In genomic region chr17:82205720-82206508, GRCh38 we compare ENCODE assay signal across 8 cellular contexts. TPM values are rescaled to one million over a fixed set of nuclear protein-coding genes. Genes with fewer than 3 reads are reported as not detected.
DNase-seq lines count a peak whose midpoint lies in the region; ATAC-seq and TF ChIP-seq lines count a peak whose summit lies in the region.

No MANE protein-coding gene starts in this region.

- H3K27me3 Mint-ChIP-seq in activated T-cell treated with anti-CD3 and anti-CD28 coated beads, Interleukin-2, amount 50 U/mL, for 4 hours (ENCODE audit: low read depth) = no peaks in the 10 kb centered on the region
- no peaks in the 10 kb centered on the region for H3K27me3 Mint-ChIP-seq in stimulated activated naive CD8-positive, alpha-beta T cell treated with anti-CD3 and anti-CD28 coated beads, Interleukin-15, Interleukin-2, amounts not matched to agents 100 ng/mL and 50 ng/mL, for 24 hours

- POLR2A ChIA-PET in A673 (lab: Charles Lee; ENCODE audit: low non-redundant PET) = interaction anchor here (0.5 kb wide), 1 partner anchor 315 kb away, joined by 4 read pairs; no protein-coding TSS in a partner anchor
- POLR2A ChIA-PET in PC-9 (lab: Charles Lee; ENCODE audit: unreplicated experiment) = interaction anchor here (0.6 to 1.2 kb wide), 6 partner anchors 9 to 128 kb away, joined by 3 to 15 read pairs (median 8); partner anchors contain the start of gene SECTM1

- H3K36me3 Mint-ChIP-seq in activated T-cell treated with anti-CD3 and anti-CD28 coated beads, Interleukin-2, amount 50 U/mL, for 4 hours (ENCODE audit: insufficient read depth) = peaks cover 4% of the 10 kb centered on the region
- H3K36me3 Mint-ChIP-seq in stimulated activated naive CD8-positive, alpha-beta T cell treated with anti-CD3 and anti-CD28 coated beads, Interleukin-15, Interleukin-2, amounts not matched to agents 100 ng/mL and 50 ng/mL, for 24 hours (ENCODE audit: low read depth) = peaks cover 8% of the 10 kb centered on the region

- H3K27ac ChIP-seq in A673 (ENCODE audit: low read depth, low read length, poor library complexity, severe bottlenecking) (peak overlapping the region; percentile 16), KMS-11 (peak overlapping the region; percentile 52), PC-9 (peak overlapping the region; percentile 82), esophagus (ENCODE audit: low read depth in 2 of 2, low read length in 1 of 2) (peak overlapping the region; percentile 83 to 94)

- H3K4me1 ChIP-seq in A673 (ENCODE audit: insufficient read depth, low read length, poor library complexity, severe bottlenecking) (peaks cover 9% of the 10 kb centered on the region), KMS-11 (ENCODE audit: low read depth, poor library complexity, severe bottlenecking) (peaks cover 15% of the 10 kb centered on the region), PC-9 (replicated peaks; ENCODE audit: insufficient read depth) (peaks cover 28% of the 10 kb centered on the region), esophagus (ENCODE audit: control insufficient read depth in 2 of 2, insufficient read depth in 2 of 2, low read length in 1 of 2) (peaks cover 2 to 5% of the 10 kb centered on the region in 2 donors)

- H3K79me2 ChIP-seq in KMS-11 (ENCODE audit: insufficient read depth, low read depth) (no peaks in the 10 kb centered on the region), PC-9 (ENCODE audit: low read depth) (peaks cover 4% of the 10 kb centered on the region; the same call in 1 of the 2 replicates)

- peak overlapping the region; percentile 58 for H3K4me3 Mint-ChIP-seq in activated T-cell treated with anti-CD3 and anti-CD28 coated beads, Interleukin-2, amount 50 U/mL, for 4 hours
- peak overlapping the region; percentile 48 for H3K4me3 Mint-ChIP-seq in stimulated activated naive CD8-positive, alpha-beta T cell treated with anti-CD3 and anti-CD28 coated beads, Interleukin-15, Interleukin-2, amounts not matched to agents 100 ng/mL and 50 ng/mL, for 24 hours

- H3K4me1 Mint-ChIP-seq in activated T-cell treated with anti-CD3 and anti-CD28 coated beads, Interleukin-2, amount 50 U/mL, for 4 hours (ENCODE audit: low read depth) = peaks cover 49% of the 10 kb centered on the region
- H3K4me1 Mint-ChIP-seq in stimulated activated naive CD8-positive, alpha-beta T cell treated with anti-CD3 and anti-CD28 coated beads, Interleukin-15, Interleukin-2, amounts not matched to agents 100 ng/mL and 50 ng/mL, for 24 hours (ENCODE audit: low read depth) = peaks cover 68% of the 10 kb centered on the region

- H3K9ac ChIP-seq in KMS-11 = peak overlapping the region; percentile 38; the same call in 1 of the 2 replicates

- intact Hi-C loops in A673 (cut with micrococcal nuclease; ENCODE audit: unreplicated experiment) = no loop called here
- intact Hi-C loops in PC-9 (cut with micrococcal nuclease; ENCODE audit: unreplicated experiment) = loop anchor here (1.0 to 5.0 kb wide), 2 partner anchors 23 to 36 kb away; partner anchors contain the start of gene SLC16A3

- no peaks in the 10 kb centered on the region for H3K9me3 ChIP-seq in A673 (ENCODE audit: low read depth, low read length, poor library complexity, severe bottlenecking)
- H3K9me3 ChIP-seq in PC-9 (ENCODE audit: insufficient read depth, low read depth) = no peaks in the 10 kb centered on the region
- no peaks in the 10 kb centered on the region for H3K9me3 ChIP-seq in esophagus (ENCODE audit: control insufficient read depth in 2 of 2, insufficient read depth in 1 of 2, low read depth in 1 of 2, low read length in 1 of 2)

- no peaks in the 10 kb centered on the region for H3K9me3 Mint-ChIP-seq in activated T-cell treated with anti-CD3 and anti-CD28 coated beads, Interleukin-2, amount 50 U/mL, for 4 hours
- H3K9me3 Mint-ChIP-seq in stimulated activated naive CD8-positive, alpha-beta T cell treated with anti-CD3 and anti-CD28 coated beads, Interleukin-15, Interleukin-2, amounts not matched to agents 100 ng/mL and 50 ng/mL, for 24 hours = no peaks in the 10 kb centered on the region

- no peaks in the 10 kb centered on the region for H3K27me3 ChIP-seq in A673 (replicated peaks; ENCODE audit: insufficient read depth, low read depth, low read length, poor library complexity)
- H3K27me3 ChIP-seq in KMS-11 (ENCODE audit: insufficient read depth, low read depth) = no peaks in the 10 kb centered on the region
- H3K27me3 ChIP-seq in PC-9 (ENCODE audit: insufficient read depth, low read depth) = no peaks in the 10 kb centered on the region
- no peaks in the 10 kb centered on the region for H3K27me3 ChIP-seq in esophagus (ENCODE audit: control insufficient read depth in 1 of 2, insufficient read depth in 2 of 2, low read length in 2 of 2)

- TF ChIP-seq CTCF in A673 (conservative IDR thresholded peaks at IDR 0.05; ENCODE audit: low read depth, low read length) (peak; percentile 91), KMS-11 (conservative IDR thresholded peaks at IDR 0.05; ENCODE audit: low read depth, low read length) (peak; percentile 96), PC-9 (conservative IDR thresholded peaks at IDR 0.05) (peak; percentile 87)

- CTCF ChIA-PET in A673 (lab: Charles Lee) (interaction anchor here (0.6 to 1.0 kb wide), 5 partner anchors 8 to 230 kb away, joined by 3 to 4 read pairs (median 3); no protein-coding TSS in a partner anchor), PC-9 (lab: Charles Lee) (interaction anchor here (0.7 to 1.2 kb wide), 5 partner anchors 28 to 994 kb away, joined by 3 to 9 read pairs (median 3); no protein-coding TSS in a partner anchor)

- no peaks in the 10 kb centered on the region for H3K9me2 ChIP-seq in PC-9 (ENCODE audit: insufficient read depth)

- ATAC-seq in GM18870 (IDR thresholded peaks at IDR 0.05; ENCODE audit: unreplicated experiment) = peak; percentile 50
- peak; percentile 67 to 72 for ATAC-seq in activated T-cell treated with anti-CD3 and anti-CD28 coated beads, Interleukin-2, amount 50 U/mL, for 4 hours

- H3K4me3 ChIP-seq in A673 (ENCODE audit: low read depth, low read length, poor library complexity, severe bottlenecking) (no peak overlapping the region), KMS-11 (IDR thresholded peaks at IDR 0.05; ENCODE audit: insufficient read depth, low read depth, low read length) (no peak overlapping the region), PC-9 (peak overlapping the region; percentile 13; the same call in 1 of the 2 replicates), esophagus (ENCODE audit: low read depth in 1 of 2, low read length in 2 of 2) (no peak overlapping the region)

- WGBS in esophagus, 2 donors = 12 to 13% methylated on average over 21 of the region's 21 CpGs

- H3K27ac Mint-ChIP-seq in stimulated activated naive CD8-positive, alpha-beta T cell treated with anti-CD3 and anti-CD28 coated beads, Interleukin-15, Interleukin-2, amounts not matched to agents 100 ng/mL and 50 ng/mL, for 24 hours = peak overlapping the region; percentile 78

- BruUV-seq in A673 (replicated peaks; lab: Mats Ljungman, UMichigan) (no TSS peak), PC-9 (replicated peaks; lab: Mats Ljungman, UMichigan) (TSS peak; percentile 50)

- DNase-seq in A673 (ENCODE audit: low spot score) = peak; percentile 91
- peak; percentile 83 to 92 for DNase-seq in PC-9
- DNase-seq in activated T-cell treated with anti-CD3 and anti-CD28 coated beads, Interleukin-2, amount 50 U/mL, for 4 hours = peak; percentile 65
- DNase-seq in myocyte (ENCODE audit: low read depth) = peak; percentile 77

- H2AFZ ChIP-seq in KMS-11 (ENCODE audit: low read depth) (peak overlapping the region; percentile 79), PC-9 (peak overlapping the region; percentile 36; the same call in 1 of the 2 replicates)

- H3K4me2 ChIP-seq in KMS-11 = peak overlapping the region; percentile 59; the same call in 1 of the 2 replicates
- peak overlapping the region; percentile 66 for H3K4me2 ChIP-seq in PC-9

- H3K36me3 ChIP-seq in A673 (ENCODE audit: insufficient read depth, low read length, poor library complexity, severe bottlenecking) = no peaks in the 10 kb centered on the region
- H3K36me3 ChIP-seq in KMS-11 (ENCODE audit: insufficient read depth) = no peaks in the 10 kb centered on the region
- H3K36me3 ChIP-seq in PC-9 (ENCODE audit: low read depth) = no peaks in the 10 kb centered on the region
- H3K36me3 ChIP-seq in esophagus (ENCODE audit: control insufficient read depth in 2 of 2, insufficient read depth in 2 of 2, low read length in 1 of 2) = no peaks in the 10 kb centered on the region

- H4K20me1 ChIP-seq in KMS-11 (ENCODE audit: insufficient read depth) = no peaks in the 10 kb centered on the region
- H4K20me1 ChIP-seq in PC-9 (ENCODE audit: insufficient read depth) = no peaks in the 10 kb centered on the region

- H3F3A ChIP-seq in PC-9 (ENCODE audit: insufficient read depth, low read depth) = peaks cover 28% of the 10 kb centered on the region

RNA-seq across cellular contexts. Expression of gene CCDC57, which starts 6.7 kb away (rescaled TPM):
- total RNA-seq in A673 (2021) = 43.6 and 58.8 TPM in 2 replicates
- total RNA-seq in PC-9 (2021) = 138 and 140 TPM in 2 replicates
- total RNA-seq in activated T-cell treated with anti-CD3 and anti-CD28 coated beads, Interleukin-2, amount 50 U/mL, for 4 hours = 10 to 100 TPM; 48.9 to 64.6 (median 60.5) TPM
- polyA plus RNA-seq in esophagus = 10 to 100 TPM; 16.3 to 33.7 TPM
- 7.9 and 11.3 TPM in 2 replicates for total RNA-seq in myocyte
- 25.5 TPM for polyA plus RNA-seq in myocyte (2012)

RNA-seq across cellular contexts. Expression of gene SLC16A3, which starts 22.9 kb away (rescaled TPM):
- total RNA-seq in A673 (2021) (0.97 and 2.8 TPM in 2 replicates), PC-9 (2021) (157 and 198 TPM in 2 replicates), myocyte (94.9 and 164 TPM in 2 replicates)
- total RNA-seq in activated T-cell treated with anti-CD3 and anti-CD28 coated beads, Interleukin-2, amount 50 U/mL, for 4 hours = 10 to 100 TPM; 22.0 to 31.5 (median 26.3) TPM
- 10 to 100 TPM; 17.5 to 41.0 TPM for polyA plus RNA-seq in esophagus
- 261 TPM for polyA plus RNA-seq in myocyte (2012)

Comparison
In these comparisons a context has a peak if more than half of its experiments do, and no peak if none do; other contexts are left out.
1. H3K27ac ChIP-seq: peak in every context shown above with its lines; median percentile 88 in esophagus; 82 in PC-9; 52 in KMS-11; 16 in A673.